Comparison of ENCODE assay signal across 19 cellular contexts in the genomic region with DNA sequence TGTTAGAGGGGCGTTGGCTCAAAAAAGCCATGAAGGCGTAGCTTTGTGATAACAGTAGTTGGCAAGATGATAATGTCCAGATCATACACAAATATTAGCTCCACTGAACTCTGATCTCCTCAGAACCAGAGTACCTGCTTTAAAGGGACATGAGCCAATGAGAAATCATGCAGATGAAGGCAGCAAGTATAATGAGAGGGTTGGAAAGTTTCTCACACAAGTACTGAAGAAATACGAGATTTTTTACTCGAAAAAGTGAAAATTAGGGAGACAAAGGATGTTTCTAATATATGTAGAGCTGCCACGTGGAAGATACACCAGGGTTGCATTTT. TPM values are rescaled to one million over a fixed set of nuclear protein-coding genes. Genes with fewer than 3 reads are reported as not detected.
DNase-seq lines count a peak whose midpoint lies in the region; ATAC-seq and TF ChIP-seq lines count a peak whose summit lies in the region.
"Had no signal": no experiment of that assay in that cellular context is flagged by ENCODE, and none has a peak within 500 bp of the region (broad histone marks: within the 10 kb centered on the region; RNA-seq: fewer than 3 reads in every experiment).

No MANE protein-coding gene starts in this region.

- H3K9me3 ChIP-seq in mucosa of rectum (ENCODE audit: control insufficient read depth in 2 of 2, low read length in 2 of 2), result no peaks in the 10 kb centered on the region
- H3K9me3 ChIP-seq: BE2C had no signal

- TF ChIP-seq CTCF in brain (conservative IDR thresholded peaks at IDR 0.05) (no peak), type B pancreatic cell (conservative IDR thresholded peaks at IDR 0.05) (no peak)

- peak overlapping the region in 1 of 2 donors; percentile 33 for H3K9ac ChIP-seq in mucosa of rectum (ENCODE audit: low read depth in 1 of 2, low read length in 2 of 2)
- H3K9ac ChIP-seq: KMS-11 had no signal

- H3K36me3 Mint-ChIP-seq in brain (no peaks in the 10 kb centered on the region), type B pancreatic cell (no peaks in the 10 kb centered on the region)

- intact Hi-C loops in left colon (cut with DNase I, micrococcal nuclease), result no loop called here

- H3K4me3 Mint-ChIP-seq in brain (peak overlapping the region in 1 of 5 experiments; percentile 30), type B pancreatic cell (no peak overlapping the region)
- H3K4me3 Mint-ChIP-seq: H9, HFFc6 had no signal

- peak overlapping the region; percentile 85 to 92 for H3K27ac ChIP-seq in mucosa of rectum (ENCODE audit: low read depth in 2 of 2, low read length in 2 of 2)
- H3K27ac ChIP-seq: KMS-11 had no signal

- no peaks in the 10 kb centered on the region for H3K36me3 ChIP-seq in mucosa of rectum (ENCODE audit: control insufficient read depth in 2 of 2, insufficient read depth in 2 of 2, low read length in 2 of 2)
- H3K36me3 ChIP-seq: BE2C had no signal

- H3K4me1 Mint-ChIP-seq in brain, result peaks cover 19% of the 10 kb centered on the region
- H3K4me1 Mint-ChIP-seq in type B pancreatic cell (ENCODE audit: unreplicated experiment), result peaks cover 4% of the 10 kb centered on the region

- peaks cover 32 to 48% of the 10 kb centered on the region in 2 donors for H3K4me1 ChIP-seq in mucosa of rectum (ENCODE audit: control insufficient read depth in 2 of 2, insufficient read depth in 2 of 2, low read length in 2 of 2)

- no peaks in the 10 kb centered on the region for H3K27me3 ChIP-seq in mucosa of rectum (ENCODE audit: control insufficient read depth in 2 of 2, insufficient read depth in 2 of 2, low read length in 2 of 2)
- H3K27me3 ChIP-seq: BE2C had no signal

- peaks cover 0 to 9% (median 0%) of the 10 kb centered on the region in 5 experiments for H3K9me3 Mint-ChIP-seq in brain
- H3K9me3 Mint-ChIP-seq in type B pancreatic cell, result peaks cover 8% of the 10 kb centered on the region
- H3K9me3 Mint-ChIP-seq: H9, HFFc6 had no signal

- H3K27me3 Mint-ChIP-seq in brain, result peaks cover 3% of the 10 kb centered on the region
- no peaks in the 10 kb centered on the region for H3K27me3 Mint-ChIP-seq in type B pancreatic cell

- DNase-seq in left colon (no peak), type B pancreatic cell (ENCODE audit: extremely low spot score, unreplicated experiment) (no peak), NCI-H187 treated with DMSO at 0.1 percent for 48 hours (lab: John Stamatoyannopoulos, UW) (no peak), NCI-H1417 treated with DMSO at 0.1 percent for 48 hours (lab: John Stamatoyannopoulos, UW) (no peak), MV-4-11 (lab: John Stamatoyannopoulos, UW) (no peak)
- DNase-seq: BE2C, DMS79, H9, HFFc6, IMR-90, NCI-H1105, NCI-H2081, NCI-H2171 treated with DMSO at 0.1 percent for 48 hours, OCI-M1, Right ventricle myocardium superior had no signal

- H3K27ac Mint-ChIP-seq in brain (peak overlapping the region in 3 of 5 experiments; percentile 34 to 90 (median 73)), type B pancreatic cell (peak overlapping the region; percentile 14)
- H3K27ac Mint-ChIP-seq: H9, HFFc6 had no signal

- peak; percentile 37 for ATAC-seq in left colon
- ATAC-seq: GM12878 had no signal

- H3K4me3 ChIP-seq in mucosa of rectum (ENCODE audit: low read length in 2 of 2), result peak overlapping the region; percentile 14 to 68
- H3K4me3 ChIP-seq: GM12878 had no signal

RNA-seq across cellular contexts. Expression of gene ATP1B1, which starts 5.6 kb away (rescaled TPM):
- 114 TPM for polyA plus RNA-seq in brain (ENCODE audit: insufficient read depth, low read depth, low replicate concordance)
- total RNA-seq in left colon (100 to 1,000 TPM; 697 to 795 TPM), type B pancreatic cell (ENCODE audit: low replicate concordance) (237 and 306 TPM in 2 replicates)
